ENCODE assay signal across 10 cellular contexts in genomic region chr4:88017516-88018302, GRCh38. TPM values are rescaled to one million over a fixed set of nuclear protein-coding genes. Genes with fewer than 3 reads are reported as not detected.
DNase-seq lines count a peak whose midpoint lies in the region; ATAC-seq and TF ChIP-seq lines count a peak whose summit lies in the region.
"Had no signal": no experiment of that assay in that cellular context is flagged by ENCODE, and none has a peak within 500 bp of the region (broad histone marks: within the 10 kb centered on the region; RNA-seq: fewer than 3 reads in every experiment).

No MANE protein-coding gene starts in this region.

- H3K36me3 ChIP-seq in duodenal mucosa (ENCODE audit: control insufficient read depth in 1 of 2, insufficient read depth in 2 of 2, low read length in 2 of 2) (peaks cover 0 to 4% of the 10 kb centered on the region in 2 donors), lung (ENCODE audit: control insufficient read depth in 2 of 2, insufficient read depth in 2 of 2, low read length in 2 of 2) (peaks cover 2 to 7% of the 10 kb centered on the region in 2 donors)

- WGBS in lung, 2 donors = 82% methylated on average over 7 of the region's 7 CpGs

- H3K27ac Mint-ChIP-seq in type B pancreatic cell = peak overlapping the region; percentile 11
- H3K27ac Mint-ChIP-seq: activated CD8-positive, alpha-beta memory T cell treated with anti-CD3 and anti-CD28 coated beads, Interleukin-2, amount 10 ng/mL, durations not matched to agents 7 days and 5 days had no signal

- ATAC-seq in lung (ENCODE audit: insufficient read depth, low FRiP score) (peak; percentile 15), HG03097 (IDR thresholded peaks at IDR 0.05; ENCODE audit: low FRiP score, unreplicated experiment) (no peak)
- ATAC-seq: activated CD8-positive, alpha-beta memory T cell treated with anti-CD3 and anti-CD28 coated beads, Interleukin-2, amount 10 ng/mL, durations not matched to agents 7 days and 5 days had no signal

- H3K4me1 ChIP-seq in duodenal mucosa (ENCODE audit: control insufficient read depth in 1 of 2, insufficient read depth in 2 of 2, low read length in 2 of 2) = peaks cover 0 to 10% of the 10 kb centered on the region in 2 donors
- H3K4me1 ChIP-seq in lung (ENCODE audit: control insufficient read depth in 2 of 2, insufficient read depth in 2 of 2, low read length in 2 of 2) = peaks cover 5 to 18% of the 10 kb centered on the region in 2 donors

- H3K4me1 Mint-ChIP-seq in type B pancreatic cell (ENCODE audit: unreplicated experiment) = peaks cover 45% of the 10 kb centered on the region

- peaks cover 46% of the 10 kb centered on the region for H3K36me3 Mint-ChIP-seq in type B pancreatic cell

- H3K27ac ChIP-seq in duodenal mucosa (ENCODE audit: low read depth, low read length) = peak overlapping the region; percentile 34
- peak overlapping the region; percentile 27 to 96 for H3K27ac ChIP-seq in lung (ENCODE audit: low read depth in 1 of 2, low read length in 1 of 2)

- H3K27me3 ChIP-seq in duodenal mucosa (ENCODE audit: control insufficient read depth in 1 of 2, insufficient read depth in 2 of 2, low read length in 2 of 2) (no peaks in the 10 kb centered on the region), lung (ENCODE audit: control insufficient read depth, insufficient read depth) (no peaks in the 10 kb centered on the region)

- no peaks in the 10 kb centered on the region for H3K27me3 Mint-ChIP-seq in type B pancreatic cell
- H3K27me3 Mint-ChIP-seq: activated CD8-positive, alpha-beta memory T cell treated with anti-CD3 and anti-CD28 coated beads, Interleukin-2, amount 10 ng/mL, durations not matched to agents 7 days and 5 days had no signal

- H3K4me3 ChIP-seq in duodenal mucosa (ENCODE audit: low read depth in 1 of 2, low read length in 2 of 2) (no peak overlapping the region), lung (no peak overlapping the region)

- no peak overlapping the region for H3K9ac ChIP-seq in duodenal mucosa (ENCODE audit: low read depth in 1 of 2, low read length in 2 of 2)

- H3K9me3 ChIP-seq in duodenal mucosa (ENCODE audit: control insufficient read depth in 1 of 2, low read length in 2 of 2) (no peaks in the 10 kb centered on the region), lung (ENCODE audit: control insufficient read depth in 2 of 2, insufficient read depth in 1 of 2, low read length in 1 of 2) (no peaks in the 10 kb centered on the region)

- no peak overlapping the region for H3K4me3 Mint-ChIP-seq in type B pancreatic cell
- H3K4me3 Mint-ChIP-seq: activated CD8-positive, alpha-beta memory T cell treated with anti-CD3 and anti-CD28 coated beads, Interleukin-2, amount 10 ng/mL, durations not matched to agents 7 days and 5 days had no signal

- no peak for TF ChIP-seq CTCF in lung (IDR thresholded peaks at IDR 0.05; ENCODE audit: control extremely low read depth, extremely low read depth)
- no peak for TF ChIP-seq CTCF in type B pancreatic cell (conservative IDR thresholded peaks at IDR 0.05)

- DNase-seq in NCI-H226 (peak; percentile 93), lung (ENCODE audit: low spot score) (no peak), type B pancreatic cell (ENCODE audit: extremely low spot score, unreplicated experiment) (no peak), cortex of kidney (lab: John Stamatoyannopoulos, UW) (no peak), NCI-H1048 (lab: John Stamatoyannopoulos, UW) (no peak), NOMO-1 treated with dmso at 0.1 percent for 144 hours (lab: John Stamatoyannopoulos, UW; ENCODE audit: unreplicated experiment) (no peak)
- DNase-seq: activated CD8-positive, alpha-beta memory T cell treated with anti-CD3 and anti-CD28 coated beads, Interleukin-2, amount 10 ng/mL, durations not matched to agents 7 days and 5 days; NCI-H69 had no signal

- no peaks in the 10 kb centered on the region for H3K9me3 Mint-ChIP-seq in type B pancreatic cell

RNA-seq across cellular contexts. Expression of gene PKD2, which starts 10.3 kb away (rescaled TPM):
- total RNA-seq in lung = 10 to 100 TPM; 24.4 to 71.2 TPM
- polyA plus RNA-seq in lung = 1 to 10 TPM; 8.5 to 9.8 TPM
- 47.5 and 54.5 TPM in 2 replicates for total RNA-seq in type B pancreatic cell (ENCODE audit: low replicate concordance)

RNA-seq across cellular contexts. Expression of gene SPP1, which starts 42.2 kb away (rescaled TPM):
- total RNA-seq in lung (100 to 1,000 TPM in 1 of 2 donors, 10 to 100 TPM in 1; 29.3 to 433 TPM), type B pancreatic cell (ENCODE audit: low replicate concordance) (375 and 445 TPM in 2 replicates)
- 100 to 1,000 TPM in 1 of 2 donors, 1 to 10 TPM in 1; 5.4 to 196 TPM for polyA plus RNA-seq in lung
